Comparison of ENCODE assay signal across 8 cellular contexts in genomic region chr1:21290546-21290944, GRCh38. TPM values are rescaled to one million over a fixed set of nuclear protein-coding genes. Genes with fewer than 3 reads are reported as not detected.
DNase-seq lines count a peak whose midpoint lies in the region; ATAC-seq and TF ChIP-seq lines count a peak whose summit lies in the region.

No MANE protein-coding gene starts in this region.

- POLR2A ChIA-PET in BJ (lab: Charles Lee): no interaction called here

- no peaks in the 10 kb centered on the region for H3K27me3 ChIP-seq in BJ (ENCODE audit: control insufficient read depth, insufficient read depth, low read length)

- peaks cover 50% of the 10 kb centered on the region for H3K4me1 Mint-ChIP-seq in memory B cell

- H3K36me3 ChIP-seq in BJ (ENCODE audit: control insufficient read depth, insufficient read depth, low read length): no peaks in the 10 kb centered on the region; the same call in 1 of the 2 replicates

- H3K9me3 Mint-ChIP-seq in memory B cell: no peaks in the 10 kb centered on the region

- peaks cover 2% of the 10 kb centered on the region for H3K36me3 Mint-ChIP-seq in memory B cell

- H3K4me3 Mint-ChIP-seq in memory B cell: peak overlapping the region; percentile 94

- TF ChIP-seq CTCF in BJ (IDR thresholded peaks at IDR 0.05; ENCODE audit: insufficient read depth, low read depth, low read length): no peak

- H3K27me3 Mint-ChIP-seq in memory B cell: no peaks in the 10 kb centered on the region

- H3K4me3 ChIP-seq in BJ (ENCODE audit: low read depth, low read length): peak overlapping the region; percentile 71

- CTCF ChIA-PET in BJ (lab: Yijun Ruan, JAX): interaction anchor here (0.8 to 4.9 kb wide), 4 partner anchors 11 to 79 kb away, joined by 3 to 15 read pairs (median 4); no protein-coding TSS in a partner anchor

- 7 to 8% (median 8%) methylated on average over 8 to 9 of the region's 9 CpGs for WGBS in adipose tissue, 3 donors

- ATAC-seq in HG03175 (IDR thresholded peaks at IDR 0.05; ENCODE audit: unreplicated experiment): peak; percentile 20
- peak; percentile 32 for ATAC-seq in memory B cell (ENCODE audit: low read depth)
- no peak for ATAC-seq in HG02642 (IDR thresholded peaks at IDR 0.05; ENCODE audit: poor library complexity, unreplicated experiment)

- DNase-seq in BJ (ENCODE audit: low read depth) (no peak), memory B cell (ENCODE audit: low spot score in 2 of 2) (peak; percentile 65 to 73), NCI-H526 treated with DMSO at 0.1 percent for 48 hours (lab: John Stamatoyannopoulos, UW) (no peak), HT-29 (ENCODE audit: low spot score) (no peak), COR-L47 (lab: John Stamatoyannopoulos, UW) (no peak)

- peak overlapping the region; percentile 76 for H3K27ac ChIP-seq in adipose tissue (ENCODE audit: low read depth, low read length)

- H3K27ac Mint-ChIP-seq in memory B cell: peak overlapping the region; percentile 92

RNA-seq across cellular contexts. Expression of gene ECE1, which starts 0.3 kb away (rescaled TPM):
- polyA plus RNA-seq in BJ (2011; rRNA removed) (70.7 and 150 TPM in 2 replicates), adipose tissue (100 to 1,000 TPM in 1 of 3 donors, 10 to 100 TPM in 2; 63.8 to 110 (median 65.3) TPM)
- polyA minus RNA-seq in BJ (2011; rRNA and poly(A)+ RNA removed): 47.0 and 47.5 TPM in 2 replicates
- total RNA-seq in HT-29 (2014; rRNA removed; shearing (Covaris generic)): 71.6 and 77.6 TPM in 2 replicates

Comparison
In these comparisons a context has a peak if more than half of its experiments do, and no peak if none do; other contexts are left out.
1. DNase-seq: peak in memory B cell (2 of 2); none in BJ (single experiment), NCI-H526 treated with DMSO at 0.1 percent for 48 hours (single experiment), HT-29 (single experiment) and COR-L47 (single experiment).